8 cellular contexts compared by ENCODE assay signal in the genomic region with DNA sequence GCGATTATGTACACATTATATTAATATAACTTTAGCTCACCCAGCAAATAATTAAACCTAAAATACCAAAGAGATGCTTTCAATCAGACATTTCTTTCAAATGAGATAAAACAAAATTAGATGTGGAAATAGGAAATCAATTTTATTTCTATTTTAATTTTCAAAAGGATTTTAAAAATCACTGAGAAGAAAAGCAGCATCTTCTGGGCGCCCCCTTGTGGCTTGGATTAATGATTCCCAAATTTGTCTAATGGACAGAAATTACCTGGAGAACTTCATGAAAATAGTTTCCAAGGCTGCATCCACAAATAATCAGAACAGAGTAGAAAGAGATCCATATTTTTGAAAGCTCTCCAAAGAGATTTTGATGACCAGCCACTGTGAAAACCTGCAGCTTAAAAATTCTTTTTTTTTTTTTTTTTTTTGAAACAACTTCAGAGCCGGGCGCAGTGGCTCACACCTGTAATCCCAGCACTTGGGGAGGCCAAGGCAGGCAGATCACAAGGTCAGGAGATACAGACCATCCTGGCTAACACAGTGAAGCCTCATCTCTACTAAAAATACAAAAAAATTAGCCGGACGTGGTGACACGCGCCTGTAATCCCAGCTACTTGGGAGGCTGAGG. TPM values are rescaled to one million over a fixed set of nuclear protein-coding genes. Genes with fewer than 3 reads are reported as not detected.
DNase-seq lines count a peak whose midpoint lies in the region; ATAC-seq and TF ChIP-seq lines count a peak whose summit lies in the region.

No MANE protein-coding gene starts in this region.

- H3K79me2 ChIP-seq in DOHH2 (ENCODE audit: control insufficient read depth, low read length) (no peaks in the 10 kb centered on the region), PC-9 (ENCODE audit: low read depth) (no peaks in the 10 kb centered on the region)

- CTCF ChIA-PET in PC-9 (lab: Charles Lee) = interaction anchor here (0.5 to 1.7 kb wide), 8 partner anchors 35 to 1146 kb away, joined by 3 to 7 read pairs (median 4); no protein-coding TSS in a partner anchor

- no peaks in the 10 kb centered on the region for H3K9me2 ChIP-seq in DOHH2 (replicated peaks; ENCODE audit: control insufficient read depth, low read length)
- H3K9me2 ChIP-seq in PC-9 (ENCODE audit: insufficient read depth) = no peaks in the 10 kb centered on the region

- H3K36me3 ChIP-seq in DOHH2 (ENCODE audit: control insufficient read depth, low read length) (no peaks in the 10 kb centered on the region), PC-9 (ENCODE audit: low read depth) (no peaks in the 10 kb centered on the region), brain microvascular endothelial cell (replicated peaks) (no peaks in the 10 kb centered on the region)

- H3K4me1 ChIP-seq in DOHH2 (ENCODE audit: control insufficient read depth, low read length) (peaks cover 6% of the 10 kb centered on the region; the same call in 1 of the 2 replicates), PC-9 (replicated peaks; ENCODE audit: insufficient read depth) (no peaks in the 10 kb centered on the region)

- ATAC-seq in stimulated activated naive CD8-positive, alpha-beta T cell treated with anti-CD3 and anti-CD28 coated beads, Interleukin-15, Interleukin-2, amounts not matched to agents 100 U/mL and 50 U/mL, for 24 hours = no peak
- ATAC-seq in HG03196 (IDR thresholded peaks at IDR 0.05; ENCODE audit: unreplicated experiment) = no peak

- POLR2A ChIA-PET in PC-9 (lab: Charles Lee; ENCODE audit: unreplicated experiment) = no interaction called here

- in situ Hi-C loops in brain microvascular endothelial cell (cut with HindIII; ENCODE audit: low pct_ligation_motif_present, low sequenced_read_pairs) = no loop called here

- H3K27me3 ChIP-seq in DOHH2 (ENCODE audit: control insufficient read depth, low read length) = no peaks in the 10 kb centered on the region
- no peaks in the 10 kb centered on the region for H3K27me3 ChIP-seq in PC-9 (ENCODE audit: insufficient read depth, low read depth)
- no peaks in the 10 kb centered on the region for H3K27me3 ChIP-seq in brain microvascular endothelial cell (replicated peaks)

- DNase-seq in 8988T (peak; percentile 15), PC-9 (peak in 1 of 2 experiments; percentile 28), brain microvascular endothelial cell (peak; percentile 26), left kidney (ENCODE audit: low read depth, low spot score) (peak; percentile 51), islet precursor cell (no peak)
- peak; percentile 55 for DNase-seq in stimulated activated naive CD8-positive, alpha-beta T cell treated with anti-CD3 and anti-CD28 coated beads, Interleukin-15, Interleukin-2, amounts not matched to agents 100 U/mL and 50 U/mL, for 24 hours

- no peak overlapping the region for H3K4me2 ChIP-seq in DOHH2 (ENCODE audit: low read length)
- no peak overlapping the region for H3K4me2 ChIP-seq in PC-9

- TF ChIP-seq CTCF in DOHH2 (IDR thresholded peaks at IDR 0.05; ENCODE audit: low read depth, low read length, poor library complexity, severe bottlenecking) (peak; percentile 69), PC-9 (conservative IDR thresholded peaks at IDR 0.05) (peak; percentile 90), brain microvascular endothelial cell (IDR thresholded peaks at IDR 0.05; ENCODE audit: low read depth, low read length, missing control alignments) (peak; percentile 71)

- no peaks in the 10 kb centered on the region for H3K9me3 ChIP-seq in DOHH2 (ENCODE audit: control insufficient read depth, insufficient read depth, low read length)
- no peaks in the 10 kb centered on the region for H3K9me3 ChIP-seq in PC-9 (ENCODE audit: insufficient read depth, low read depth)

- no peak overlapping the region for H2AFZ ChIP-seq in PC-9

- H4K20me1 ChIP-seq in DOHH2 (ENCODE audit: control insufficient read depth, insufficient read depth, low read depth, low read length) (no peaks in the 10 kb centered on the region), PC-9 (ENCODE audit: insufficient read depth) (no peaks in the 10 kb centered on the region)

- H3K4me3 ChIP-seq in DOHH2 (ENCODE audit: low read length) (no peak overlapping the region), PC-9 (no peak overlapping the region), brain microvascular endothelial cell (ENCODE audit: low read depth, low read length) (no peak overlapping the region)

- intact Hi-C loops in PC-9 (cut with micrococcal nuclease; ENCODE audit: unreplicated experiment) = loop anchor here (1.0 kb wide), 2 partner anchors 215 to 534 kb away; no protein-coding TSS in a partner anchor

- no peaks in the 10 kb centered on the region for H3F3A ChIP-seq in DOHH2 (ENCODE audit: control insufficient read depth, insufficient read depth)
- no peaks in the 10 kb centered on the region for H3F3A ChIP-seq in PC-9 (ENCODE audit: insufficient read depth, low read depth)

- H3K27ac ChIP-seq in DOHH2 (ENCODE audit: low read depth, low read length) = no peak overlapping the region
- no peak overlapping the region for H3K27ac ChIP-seq in PC-9
- no peak overlapping the region for H3K27ac ChIP-seq in brain microvascular endothelial cell

- no TSS peak for BruUV-seq in PC-9 (replicated peaks; lab: Mats Ljungman, UMichigan)

RNA-seq across cellular contexts. Expression of a gene that starts 50.9 kb away (rescaled TPM):
- 60.7 and 77.0 TPM in 2 replicates for total RNA-seq in PC-9 (2021)
